ENCODE assay signal across 8 cellular contexts in the genomic region with DNA sequence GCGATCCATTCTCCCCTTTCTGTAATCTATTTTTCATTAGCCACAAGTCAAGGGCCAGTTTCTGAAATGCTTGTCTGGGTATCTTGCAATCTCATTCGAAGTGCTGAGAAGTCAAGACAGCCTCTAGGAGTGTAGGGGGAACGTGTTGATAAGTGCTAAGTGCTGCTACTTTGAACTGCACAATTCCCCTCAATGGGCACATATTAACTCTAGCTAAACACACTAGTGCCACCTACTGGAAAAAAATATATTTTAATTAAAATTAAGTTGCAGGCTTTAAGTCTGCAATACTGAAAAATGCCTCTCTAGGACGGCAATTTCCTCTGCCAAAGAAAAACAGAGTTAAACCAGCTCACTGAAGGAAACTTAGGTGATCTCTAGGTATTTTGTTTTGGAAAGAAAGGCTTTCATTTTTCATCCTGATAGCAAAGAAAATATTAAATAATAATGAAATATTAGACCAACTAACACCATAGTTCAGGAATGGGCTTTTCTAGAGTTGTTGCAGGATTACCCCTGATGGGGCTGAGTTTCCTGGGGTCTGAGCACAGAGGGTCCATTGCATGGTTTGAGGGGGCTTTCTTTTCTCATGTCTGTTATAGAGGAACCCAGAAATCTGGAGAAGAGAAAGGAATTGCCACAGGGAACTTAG.
A peak's percentile ranks its signal among the peaks of the same experiment; 100 is the strongest.
DNase-seq lines count a peak whose midpoint lies in the region; TF ChIP-seq lines count a peak whose summit lies in the region.

No MANE protein-coding gene starts in this region.

- TF ChIP-seq CTCF in GM20000 (IDR thresholded peaks at IDR 0.05; ENCODE audit: extremely low read depth, missing control alignments) (no peak), Loucy (conservative IDR thresholded peaks at IDR 0.05; ENCODE audit: low read length) (peak; percentile 58), endodermal cell (conservative IDR thresholded peaks at IDR 0.05) (peak; percentile 76)

- no peaks in the 10 kb centered on the region for H3K9me3 Mint-ChIP-seq in endodermal cell

- H3K27me3 Mint-ChIP-seq in endodermal cell (ENCODE audit: insufficient read depth) = no peaks in the 10 kb centered on the region

- H3K4me3 Mint-ChIP-seq in endodermal cell = no peak overlapping the region

- H3K4me1 ChIP-seq in Loucy (ENCODE audit: insufficient read depth, low read length, poor library complexity, severe bottlenecking) = peaks cover 3% of the 10 kb centered on the region
- peaks cover 25% of the 10 kb centered on the region for H3K4me1 ChIP-seq in endodermal cell (ENCODE audit: control insufficient read depth, insufficient read depth, low read length)
- no peaks in the 10 kb centered on the region for H3K4me1 ChIP-seq in mesenchymal stem cell (ENCODE audit: control insufficient read depth, insufficient read depth, low read depth, low read length)

- H4K20me1 ChIP-seq in Loucy (ENCODE audit: insufficient read depth, low read length, poor library complexity, severe bottlenecking) = no peaks in the 10 kb centered on the region

- H3K4me3 ChIP-seq in Loucy (ENCODE audit: low read length, poor library complexity, severe bottlenecking) (no peak overlapping the region), endodermal cell (ENCODE audit: low read length) (no peak overlapping the region), mesenchymal stem cell (ENCODE audit: insufficient read depth in 1 of 2, low read depth in 1 of 2, low read length in 2 of 2) (no peak overlapping the region)

- H3K4me1 Mint-ChIP-seq in endodermal cell = peaks cover 45% of the 10 kb centered on the region

- H3K23ac ChIP-seq in mesenchymal stem cell (ENCODE audit: low read length in 2 of 2) = no peak overlapping the region

- H2BK15ac ChIP-seq in mesenchymal stem cell (ENCODE audit: low read depth, poor library complexity, severe bottlenecking) = no peak overlapping the region

- no peak overlapping the region for H3K9ac ChIP-seq in Loucy (ENCODE audit: low read depth, low read length, poor library complexity, severe bottlenecking)
- no peak overlapping the region for H3K9ac ChIP-seq in endodermal cell (ENCODE audit: extremely low read depth, low read length, poor library complexity, severe bottlenecking)
- no peak overlapping the region for H3K9ac ChIP-seq in mesenchymal stem cell (ENCODE audit: low read length)

- H3K27ac Mint-ChIP-seq in endodermal cell = no peak overlapping the region

- H3K36me3 Mint-ChIP-seq in endodermal cell (ENCODE audit: low read depth) = no peaks in the 10 kb centered on the region

- H3K36me3 ChIP-seq in Loucy (ENCODE audit: insufficient read depth, low read length) = no peaks in the 10 kb centered on the region
- no peaks in the 10 kb centered on the region for H3K36me3 ChIP-seq in endodermal cell (ENCODE audit: control insufficient read depth, insufficient read depth, low read length)
- no peaks in the 10 kb centered on the region for H3K36me3 ChIP-seq in mesenchymal stem cell (ENCODE audit: control insufficient read depth in 1 of 2, insufficient read depth in 2 of 2, low read depth in 1 of 2, low read length in 2 of 2)

- DNase-seq in DMS153 treated with DMSO at 0.1 percent for 48 hours (lab: John Stamatoyannopoulos, UW; ENCODE audit: unreplicated experiment) (peak; percentile 27), GM20000 (ENCODE audit: low spot score) (peak; percentile 49), RPMI7951 (ENCODE audit: low read depth) (peak; percentile 67), endodermal cell (no peak), mesenchymal stem cell (peak; percentile 60), NCI-H226 (no peak), mucosa of gallbladder (ENCODE audit: low spot score) (no peak)

- no peak overlapping the region for H2AK5ac ChIP-seq in mesenchymal stem cell (ENCODE audit: low read length, severe bottlenecking)

- no peak overlapping the region for H3K18ac ChIP-seq in mesenchymal stem cell (ENCODE audit: low read depth in 1 of 2, low read length in 2 of 2)

- H3K4me2 ChIP-seq in Loucy (ENCODE audit: low read depth, low read length, poor library complexity, severe bottlenecking) (no peak overlapping the region), mesenchymal stem cell (ENCODE audit: low read length, poor library complexity, severe bottlenecking) (no peak overlapping the region)

- H4K91ac ChIP-seq in mesenchymal stem cell (ENCODE audit: low read length) = no peak overlapping the region

- no peaks in the 10 kb centered on the region for H3F3A ChIP-seq in Loucy (ENCODE audit: low read depth)

- no peaks in the 10 kb centered on the region for H3K27me3 ChIP-seq in Loucy (ENCODE audit: insufficient read depth, low read length, poor library complexity, severe bottlenecking)
- H3K27me3 ChIP-seq in endodermal cell (ENCODE audit: control insufficient read depth, insufficient read depth, low read length, poor library complexity, severe bottlenecking) = no peaks in the 10 kb centered on the region
- peaks cover 3 to 4% of the 10 kb centered on the region in 2 experiments for H3K27me3 ChIP-seq in mesenchymal stem cell (ENCODE audit: control insufficient read depth in 1 of 2, insufficient read depth in 1 of 2, low read length in 2 of 2)

- H3K79me2 ChIP-seq in Loucy (ENCODE audit: insufficient read depth, low read length) = no peaks in the 10 kb centered on the region

- WGBS in endodermal cell (ENCODE audit: insufficient coverage in 1 of 2, insufficient read length in 1 of 2), 2 experiments = 55% methylated on average over 3 of the region's 4 CpGs; no CpG with 5 or more reads in 1 of the 2 experiments
- WGBS in mesenchymal stem cell = no CpG with 5 or more reads among the region's 4 CpGs

- H4K8ac ChIP-seq in mesenchymal stem cell (ENCODE audit: low read length) = no peak overlapping the region

- no peak overlapping the region for H2BK5ac ChIP-seq in mesenchymal stem cell (ENCODE audit: low read depth, low read length, poor library complexity, severe bottlenecking)

- H3K9me3 ChIP-seq in Loucy (ENCODE audit: insufficient read depth, low read depth, low read length) = no peaks in the 10 kb centered on the region
- H3K9me3 ChIP-seq in endodermal cell (ENCODE audit: control insufficient read depth, low read length) = peaks cover 5% of the 10 kb centered on the region
- no peaks in the 10 kb centered on the region for H3K9me3 ChIP-seq in mesenchymal stem cell (ENCODE audit: control insufficient read depth, low read length)

- H3K27ac ChIP-seq in endodermal cell (ENCODE audit: low read depth, low read length) = no peak overlapping the region
- H3K27ac ChIP-seq in mesenchymal stem cell (ENCODE audit: low read length, poor library complexity, severe bottlenecking) = no peak overlapping the region

- no peak overlapping the region for H3K4ac ChIP-seq in mesenchymal stem cell (ENCODE audit: low read depth in 1 of 2, low read length in 2 of 2)

- H3K14ac ChIP-seq in mesenchymal stem cell (ENCODE audit: low read length in 2 of 2) = no peak overlapping the region

- no peaks in the 10 kb centered on the region for H3K79me1 ChIP-seq in mesenchymal stem cell (replicated peaks; ENCODE audit: low read length, poor library complexity, severe bottlenecking)

- no peaks in the 10 kb centered on the region for H3K9me2 ChIP-seq in Loucy (replicated peaks; ENCODE audit: low read depth, low read length)

- no peak overlapping the region for H2AFZ ChIP-seq in Loucy (ENCODE audit: low read length)
- H2AFZ ChIP-seq in mesenchymal stem cell (ENCODE audit: low read depth, low read length) = no peak overlapping the region

- no peak overlapping the region for H2BK12ac ChIP-seq in mesenchymal stem cell (ENCODE audit: low read length in 2 of 2)

- H2BK120ac ChIP-seq in mesenchymal stem cell (ENCODE audit: low read depth, low read length) = no peak overlapping the region

Comparison
In these comparisons a context has a peak if more than half of its experiments do, and no peak if none do; other contexts are left out.
1. DNase-seq: peak in DMS153 treated with DMSO at 0.1 percent for 48 hours (single experiment), GM20000 (single experiment), RPMI7951 (single experiment) and mesenchymal stem cell (single experiment); none in endodermal cell (single experiment), NCI-H226 (single experiment) and mucosa of gallbladder (single experiment).